Comparison of ENCODE assay signal across 9 cellular contexts in genomic region chr15:73928241-73928579, GRCh38. TPM values are rescaled to one million over a fixed set of nuclear protein-coding genes. Genes with fewer than 3 reads are reported as not detected.
DNase-seq lines count a peak whose midpoint lies in the region; ATAC-seq, FAIRE-seq and TF ChIP-seq lines count a peak whose summit lies in the region.
"Had no signal": no experiment of that assay in that cellular context is flagged by ENCODE, and none has a peak within 500 bp of the region (broad histone marks: within the 10 kb centered on the region; RNA-seq: fewer than 3 reads in every experiment).

No MANE protein-coding gene starts in this region.

- H2AFZ ChIP-seq in keratinocyte (ENCODE audit: control insufficient read depth, low read length) = no peak overlapping the region

- H3K9ac ChIP-seq in keratinocyte (ENCODE audit: control insufficient read depth, extremely low read depth, insufficient read depth, low read length) = no peak overlapping the region

- dilution Hi-C loops in keratinocyte (cut with MboI; ENCODE audit: extremely low pct_ligation_motif_present, low sequenced_read_pairs) = no loop called here

- no peaks in the 10 kb centered on the region for H3K36me3 ChIP-seq in keratinocyte (ENCODE audit: control insufficient read depth in 2 of 2, extremely low read depth in 1 of 2, insufficient read depth in 2 of 2, low read length in 2 of 2)
- H3K36me3 ChIP-seq in thoracic aorta = no peaks in the 10 kb centered on the region

- peak overlapping the region; percentile 84 for H3K4me3 Mint-ChIP-seq in activated CD4-positive, alpha-beta T cell treated with anti-CD3 and anti-CD28 coated beads, Interleukin-2, amount 10 ng/mL, durations not matched to agents 24 days and 14 days
- H3K4me3 Mint-ChIP-seq in activated naive CD8-positive, alpha-beta T cell = peak overlapping the region; percentile 75

- no peak for TF ChIP-seq CTCF in keratinocyte (optimal IDR thresholded peaks at IDR 0.05 in 1 of 3, IDR thresholded peaks at IDR 0.05 in 1 of 3, conservative IDR thresholded peaks at IDR 0.05 in 1 of 3; ENCODE audit: extremely low read depth in 1 of 3, insufficient read depth in 2 of 3, low read length in 3 of 3)
- no peak for TF ChIP-seq CTCF in thoracic aorta (IDR thresholded peaks at IDR 0.05)

- FAIRE-seq in keratinocyte (lab: Jason Lieb, UNC) = no peak
- FAIRE-seq: K562 had no signal

- H3K4me1 ChIP-seq in keratinocyte (ENCODE audit: control insufficient read depth, extremely low read depth, insufficient read depth, low read length) (peaks cover 33% of the 10 kb centered on the region), thoracic aorta (ENCODE audit: control insufficient read depth in 1 of 2, low read depth in 2 of 2) (peaks cover 48 to 81% of the 10 kb centered on the region in 2 donors)

- H3K27ac Mint-ChIP-seq in activated CD4-positive, alpha-beta T cell treated with anti-CD3 and anti-CD28 coated beads, Interleukin-2, amount 10 ng/mL, durations not matched to agents 24 days and 14 days = peak overlapping the region; percentile 51
- no peak overlapping the region for H3K27ac Mint-ChIP-seq in activated naive CD8-positive, alpha-beta T cell

- peaks cover 38% of the 10 kb centered on the region for H3K4me1 Mint-ChIP-seq in activated CD4-positive, alpha-beta T cell treated with anti-CD3 and anti-CD28 coated beads, Interleukin-2, amount 10 ng/mL, durations not matched to agents 24 days and 14 days
- peaks cover 36% of the 10 kb centered on the region for H3K4me1 Mint-ChIP-seq in activated naive CD8-positive, alpha-beta T cell (ENCODE audit: low read depth)

- H3K27me3 ChIP-seq in keratinocyte (ENCODE audit: control insufficient read depth, extremely low read depth, insufficient read depth, low read length) (no peaks in the 10 kb centered on the region), thoracic aorta (replicated peaks; ENCODE audit: insufficient read depth) (no peaks in the 10 kb centered on the region)

- peaks cover 6% of the 10 kb centered on the region for H3K27me3 Mint-ChIP-seq in activated CD4-positive, alpha-beta T cell treated with anti-CD3 and anti-CD28 coated beads, Interleukin-2, amount 10 ng/mL, durations not matched to agents 24 days and 14 days
- H3K27me3 Mint-ChIP-seq in activated naive CD8-positive, alpha-beta T cell = no peaks in the 10 kb centered on the region

- DNase-seq in activated CD4-positive, alpha-beta T cell treated with anti-CD3 and anti-CD28 coated beads, Interleukin-2, amount 10 ng/mL, durations not matched to agents 24 days and 14 days = no peak
- no peak for DNase-seq in activated CD4-positive, alpha-beta T cell treated with anti-CD3 and anti-CD28 coated beads for 4 hours
- DNase-seq in keratinocyte (ENCODE audit: low read depth, low spot score) (no peak), thoracic aorta (ENCODE audit: low spot score) (no peak), T-helper 9 cell (no peak), CD1c-positive myeloid dendritic cell (ENCODE audit: extremely low spot score) (no peak), GDM1 (lab: John Stamatoyannopoulos, UW) (no peak)

- H3K9me1 ChIP-seq in keratinocyte (ENCODE audit: control insufficient read depth, extremely low read depth, insufficient read depth, low read length) = no peaks in the 10 kb centered on the region

- no peaks in the 10 kb centered on the region for H3K9me3 Mint-ChIP-seq in activated CD4-positive, alpha-beta T cell treated with anti-CD3 and anti-CD28 coated beads, Interleukin-2, amount 10 ng/mL, durations not matched to agents 24 days and 14 days
- H3K9me3 Mint-ChIP-seq in activated naive CD8-positive, alpha-beta T cell (ENCODE audit: low read depth) = no peaks in the 10 kb centered on the region

- H4K20me1 ChIP-seq in keratinocyte (ENCODE audit: control insufficient read depth, extremely low read depth, insufficient read depth, low read length) = no peaks in the 10 kb centered on the region

- intact Hi-C loops in activated CD4-positive, alpha-beta T cell treated with anti-CD3 and anti-CD28 coated beads, Interleukin-2, amount 10 ng/mL, durations not matched to agents 24 days and 14 days (cut with micrococcal nuclease) = no loop called here

- no peak for ATAC-seq in thoracic aorta (ENCODE audit: insufficient number of reproducible peaks, low FRiP score, low read depth)

- no peak overlapping the region for H3K27ac ChIP-seq in keratinocyte (ENCODE audit: control insufficient read depth, insufficient read depth, low read length)
- H3K27ac ChIP-seq in thoracic aorta = peak overlapping the region; percentile 97

- no peaks in the 10 kb centered on the region for H3K79me2 ChIP-seq in keratinocyte (ENCODE audit: control insufficient read depth, insufficient read depth, low read length)

- no peaks in the 10 kb centered on the region for H3K36me3 Mint-ChIP-seq in activated CD4-positive, alpha-beta T cell treated with anti-CD3 and anti-CD28 coated beads, Interleukin-2, amount 10 ng/mL, durations not matched to agents 24 days and 14 days (ENCODE audit: low read depth)
- H3K36me3 Mint-ChIP-seq in activated naive CD8-positive, alpha-beta T cell = no peaks in the 10 kb centered on the region

- peak overlapping the region; percentile 69 for H3K4me2 ChIP-seq in keratinocyte (ENCODE audit: control insufficient read depth, extremely low read depth, insufficient read depth, low read depth, low read length)

- H3K9me3 ChIP-seq in keratinocyte (ENCODE audit: control insufficient read depth, low read depth, low read length) (no peaks in the 10 kb centered on the region), thoracic aorta (no peaks in the 10 kb centered on the region)

- peak overlapping the region; percentile 41 to 61 (median 47) for H3K4me3 ChIP-seq in keratinocyte (ENCODE audit: control insufficient read depth in 2 of 3, extremely low read depth in 1 of 3, insufficient read depth in 2 of 3, low read depth in 1 of 3, low read length in 3 of 3)
- H3K4me3 ChIP-seq in thoracic aorta = peak overlapping the region; percentile 85

RNA-seq across cellular contexts. Expression of gene LOXL1, which starts 1.9 kb away (rescaled TPM):
- 0.49 and 0.88 TPM in 2 replicates for total RNA-seq in activated CD4-positive, alpha-beta T cell treated with anti-CD3 and anti-CD28 coated beads, Interleukin-2, amount 10 ng/mL, durations not matched to agents 24 days and 14 days
- 8.8 to 14.8 TPM (median 9.2 TPM) in 3 replicates for polyA plus RNA-seq in keratinocyte
- 3.7 TPM for polyA plus RNA-seq in keratinocyte (2011; ENCODE audit: low read depth)
- polyA plus RNA-seq in keratinocyte (2011; cell fraction: cytosol; rRNA removed) = 8.2 and 13.2 TPM in 2 replicates
- 13.6 and 28.2 TPM in 2 replicates for polyA plus RNA-seq in keratinocyte (2011; cell fraction: nucleus; rRNA removed)
- 10.2 and 14.9 TPM in 2 replicates for polyA plus RNA-seq in keratinocyte (2012; ENCODE audit: low replicate concordance)
- 18.3 to 36.7 TPM (median 23.4 TPM) in 3 replicates for polyA minus RNA-seq in keratinocyte
- polyA minus RNA-seq in keratinocyte (2011; cell fraction: cytosol; rRNA and poly(A)+ RNA removed) = 22.6 TPM
- polyA minus RNA-seq in keratinocyte (2011; cell fraction: nucleus; rRNA and poly(A)+ RNA removed) = 13.4 and 20.4 TPM in 2 replicates
- 100 to 1,000 TPM; 164 to 321 TPM for total RNA-seq in thoracic aorta
- polyA plus RNA-seq: K562 had no signal

RNA-seq across cellular contexts. Expression of gene TBC1D21, which starts 54.8 kb away (rescaled TPM):
- not detected in 2 replicates for total RNA-seq in activated CD4-positive, alpha-beta T cell treated with anti-CD3 and anti-CD28 coated beads, Interleukin-2, amount 10 ng/mL, durations not matched to agents 24 days and 14 days
- not detected in 3 replicates for polyA plus RNA-seq in keratinocyte
- polyA plus RNA-seq in keratinocyte (2011; ENCODE audit: low read depth) = not detected
- polyA plus RNA-seq in keratinocyte (2011; cell fraction: cytosol; rRNA removed) = not detected in 2 replicates
- polyA plus RNA-seq in keratinocyte (2011; cell fraction: nucleus; rRNA removed) = not detected in 2 replicates
- polyA plus RNA-seq in keratinocyte (2012; ENCODE audit: low replicate concordance) = not detected in 2 replicates
- not detected in 3 replicates for polyA minus RNA-seq in keratinocyte
- polyA minus RNA-seq in keratinocyte (2011; cell fraction: cytosol; rRNA and poly(A)+ RNA removed) = not detected
- not detected in 2 replicates for polyA minus RNA-seq in keratinocyte (2011; cell fraction: nucleus; rRNA and poly(A)+ RNA removed)
- total RNA-seq in thoracic aorta = not detected
- total RNA-seq: K562 had no signal
- polyA plus RNA-seq: K562 had no signal

Comparison
In these comparisons a context has a peak if more than half of its experiments do, and no peak if none do; other contexts are left out.
1. RNA of gene LOXL1, which starts 1.9 kb away (total RNA-seq): 164 to 321 TPM in thoracic aorta; 0.49 to 0.88 TPM in activated CD4-positive, alpha-beta T cell treated with anti-CD3 and anti-CD28 coated beads, Interleukin-2, amount 10 ng/mL, durations not matched to agents 24 days and 14 days; every median in the first group is over 10 times any median in the second.